In genomic region chr12:124938066-124938465, GRCh38 we compare ENCODE assay signal across 1 cellular context.
TF ChIP-seq lines count a peak whose summit lies in the region.

No MANE protein-coding gene starts in this region.

TF ChIP-seq in liver, 16 proteins besides CTCF, POLR2A, EP300 and RAD21 (continued from another document):
- TF ChIP-seq ZBTB33 (IDR thresholded peaks at IDR 0.05) (no peak), FOXA2 (IDR thresholded peaks at IDR 0.05) (no peak)
- TF ChIP-seq, protein P1, sequence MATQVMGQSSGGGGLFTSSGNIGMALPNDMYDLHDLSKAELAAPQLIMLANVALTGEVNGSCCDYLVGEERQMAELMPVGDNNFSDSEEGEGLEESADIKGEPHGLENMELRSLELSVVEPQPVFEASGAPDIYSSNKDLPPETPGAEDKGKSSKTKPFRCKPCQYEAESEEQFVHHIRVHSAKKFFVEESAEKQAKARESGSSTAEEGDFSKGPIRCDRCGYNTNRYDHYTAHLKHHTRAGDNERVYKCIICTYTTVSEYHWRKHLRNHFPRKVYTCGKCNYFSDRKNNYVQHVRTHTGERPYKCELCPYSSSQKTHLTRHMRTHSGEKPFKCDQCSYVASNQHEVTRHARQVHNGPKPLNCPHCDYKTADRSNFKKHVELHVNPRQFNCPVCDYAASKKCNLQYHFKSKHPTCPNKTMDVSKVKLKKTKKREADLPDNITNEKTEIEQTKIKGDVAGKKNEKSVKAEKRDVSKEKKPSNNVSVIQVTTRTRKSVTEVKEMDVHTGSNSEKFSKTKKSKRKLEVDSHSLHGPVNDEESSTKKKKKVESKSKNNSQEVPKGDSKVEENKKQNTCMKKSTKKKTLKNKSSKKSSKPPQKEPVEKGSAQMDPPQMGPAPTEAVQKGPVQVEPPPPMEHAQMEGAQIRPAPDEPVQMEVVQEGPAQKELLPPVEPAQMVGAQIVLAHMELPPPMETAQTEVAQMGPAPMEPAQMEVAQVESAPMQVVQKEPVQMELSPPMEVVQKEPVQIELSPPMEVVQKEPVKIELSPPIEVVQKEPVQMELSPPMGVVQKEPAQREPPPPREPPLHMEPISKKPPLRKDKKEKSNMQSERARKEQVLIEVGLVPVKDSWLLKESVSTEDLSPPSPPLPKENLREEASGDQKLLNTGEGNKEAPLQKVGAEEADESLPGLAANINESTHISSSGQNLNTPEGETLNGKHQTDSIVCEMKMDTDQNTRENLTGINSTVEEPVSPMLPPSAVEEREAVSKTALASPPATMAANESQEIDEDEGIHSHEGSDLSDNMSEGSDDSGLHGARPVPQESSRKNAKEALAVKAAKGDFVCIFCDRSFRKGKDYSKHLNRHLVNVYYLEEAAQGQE (IDR thresholded peaks at IDR 0.05), result no peak
TF ChIP-seq in liver: peak in this region for 0.
